Comparison of ENCODE assay signal across 8 cellular contexts in the genomic region with DNA sequence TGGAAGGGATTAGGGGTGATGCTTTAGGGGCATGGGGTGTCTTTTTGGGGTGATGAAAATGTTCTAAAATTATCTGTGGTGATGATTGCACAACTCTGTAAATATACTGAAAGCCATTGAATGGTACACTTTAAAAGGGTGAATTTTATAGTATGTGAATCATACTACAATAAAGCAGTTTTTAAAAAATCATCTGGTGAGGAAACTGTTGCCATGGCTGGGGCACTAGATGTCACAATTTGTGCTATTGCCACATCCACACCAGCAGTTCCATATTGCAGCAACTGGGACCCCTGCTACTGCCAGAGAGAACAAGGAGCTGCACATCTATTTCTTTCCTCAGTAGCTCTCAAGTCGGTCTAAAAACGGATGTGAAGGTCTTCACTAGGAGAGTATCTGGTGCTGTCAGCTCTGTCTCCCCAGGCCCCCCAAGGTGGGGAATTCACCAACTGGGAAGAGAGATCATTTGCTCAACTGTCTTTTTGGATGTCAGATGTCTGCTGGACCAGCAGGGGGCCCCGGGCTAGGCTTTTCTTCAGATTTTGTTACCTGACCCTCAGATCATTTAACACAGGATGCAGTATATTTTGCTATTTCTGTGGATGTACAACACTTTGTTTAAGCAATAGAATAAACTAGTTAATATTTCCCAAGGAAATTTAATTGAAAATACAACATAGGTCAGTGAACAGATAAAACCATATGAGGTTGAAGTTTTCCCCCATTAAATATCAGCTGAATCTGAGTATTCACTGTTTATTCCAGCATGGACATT. TPM values are rescaled to one million over a fixed set of nuclear protein-coding genes. Genes with fewer than 3 reads are reported as not detected.
DNase-seq lines count a peak whose midpoint lies in the region; ATAC-seq and TF ChIP-seq lines count a peak whose summit lies in the region.

No MANE protein-coding gene starts in this region.

- no peak overlapping the region for H3K27ac Mint-ChIP-seq in brain
- H3K27ac Mint-ChIP-seq in neural crest cell (ENCODE audit: unreplicated experiment): no peak overlapping the region

- no peaks in the 10 kb centered on the region for H3K27me3 ChIP-seq in left ventricle myocardium inferior (ENCODE audit: low read depth)

- intact Hi-C loops in left ventricle myocardium inferior (cut with micrococcal nuclease): no loop called here
- intact Hi-C loops in left ventricle myocardium superior (cut with micrococcal nuclease): no loop called here

- no peak overlapping the region for H3K4me3 ChIP-seq in left ventricle myocardium inferior

- H3K4me3 Mint-ChIP-seq in brain (no peak overlapping the region), neural crest cell (no peak overlapping the region)

- H3K36me3 Mint-ChIP-seq in brain (no peaks in the 10 kb centered on the region), neural crest cell (ENCODE audit: low read depth) (peaks cover 3% of the 10 kb centered on the region)

- peaks cover 10% of the 10 kb centered on the region for H3K27me3 Mint-ChIP-seq in brain
- H3K27me3 Mint-ChIP-seq in neural crest cell (ENCODE audit: low read depth): no peaks in the 10 kb centered on the region

- no peaks in the 10 kb centered on the region for H3K9me3 ChIP-seq in left ventricle myocardium inferior (replicated peaks)

- peak overlapping the region; percentile 96 for H3K27ac ChIP-seq in left ventricle myocardium inferior (replicated peaks)

- ATAC-seq in left ventricle myocardium superior: no peak
- ATAC-seq in GM21717 (IDR thresholded peaks at IDR 0.05; ENCODE audit: unreplicated experiment): no peak

- H3K4me1 Mint-ChIP-seq in brain (no peaks in the 10 kb centered on the region), neural crest cell (no peaks in the 10 kb centered on the region)

- no peaks in the 10 kb centered on the region for H3K36me3 ChIP-seq in left ventricle myocardium inferior

- TF ChIP-seq CTCF in left ventricle myocardium inferior (IDR thresholded peaks at IDR 0.05; ENCODE audit: borderline replicate concordance) (peak; percentile 62), brain (conservative IDR thresholded peaks at IDR 0.05) (peak; percentile 36 to 62), neural crest cell (conservative IDR thresholded peaks at IDR 0.05) (peak; percentile 71)

- peaks cover 73% of the 10 kb centered on the region for H3K4me1 ChIP-seq in left ventricle myocardium inferior

- H3K9me3 Mint-ChIP-seq in brain (peaks cover 3 to 15% (median 3%) of the 10 kb centered on the region in 5 experiments), neural crest cell (peaks cover 8% of the 10 kb centered on the region)

- no peak for DNase-seq in left ventricle myocardium inferior
- no peak for DNase-seq in left ventricle myocardium superior
- DNase-seq in RPMI7951 (ENCODE audit: low read depth): peak; percentile 16
- DNase-seq in neural crest cell (ENCODE audit: low read depth, low spot score): no peak
- DNase-seq in activated CD4-positive, CD25-positive, alpha-beta regulatory T cell treated with anti-CD3 and anti-CD28 coated beads, Interleukin-2, amount 50 U/mL, for 72 hours: no peak
- no peak for DNase-seq in NCI-H226

RNA-seq across cellular contexts. Expression of a gene that starts 13.2 kb away (rescaled TPM):
- 1,210 TPM for total RNA-seq in left ventricle myocardium inferior
- total RNA-seq in left ventricle myocardium superior: 960 TPM
- total RNA-seq in RPMI7951 (2014; rRNA removed; shearing (Covaris generic)): 0.12 and 0.20 TPM in 2 replicates
- polyA plus RNA-seq in brain (ENCODE audit: insufficient read depth, low read depth, low replicate concordance): 0.42 TPM
- 0.44 and 0.73 TPM in 2 replicates for total RNA-seq in neural crest cell

Comparison
In these comparisons a context has a peak if more than half of its experiments do, and no peak if none do; other contexts are left out.
1. RNA of a gene that starts 13.2 kb away (total RNA-seq): 1,210 TPM in left ventricle myocardium inferior (single experiment) and 960 TPM in left ventricle myocardium superior (single experiment); 0.44 to 0.73 TPM in neural crest cell and 0.12 to 0.20 TPM in RPMI7951; every median in the first group is over 100 times any median in the second.
2. Peak in every context shown above with its lines, with median percentiles within 50 percentile points of each other: CTCF ChIP-seq.